9 cellular contexts compared by ENCODE assay signal in the genomic region with DNA sequence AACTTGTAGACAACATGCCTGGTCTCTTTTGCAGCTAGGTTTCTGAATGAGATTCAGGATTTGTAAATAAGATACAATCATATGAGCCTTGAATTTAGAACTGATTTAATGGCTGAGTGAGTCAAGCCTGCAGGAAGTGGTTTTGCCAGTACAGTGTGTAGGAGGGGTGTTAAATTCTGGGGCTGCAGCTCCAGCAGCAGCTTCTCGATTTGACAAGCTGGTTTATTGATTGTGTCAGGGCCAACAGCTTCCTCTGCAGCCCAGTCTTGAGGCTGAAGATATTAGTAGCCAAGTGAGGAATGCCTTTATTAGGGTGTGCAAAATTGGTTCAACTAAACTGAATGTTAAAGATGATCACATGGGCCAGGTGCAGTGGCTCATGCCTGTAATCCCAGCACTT. TPM values are rescaled to one million over a fixed set of nuclear protein-coding genes. Genes with fewer than 3 reads are reported as not detected.
A peak's percentile ranks its signal among the peaks of the same experiment; 100 is the strongest.
DNase-seq lines count a peak whose midpoint lies in the region; ATAC-seq, FAIRE-seq and TF ChIP-seq lines count a peak whose summit lies in the region.
"Had no signal": no experiment of that assay in that cellular context is flagged by ENCODE, and none has a peak within 500 bp of the region (broad histone marks: within the 10 kb centered on the region; RNA-seq: fewer than 3 reads in every experiment).

No MANE protein-coding gene starts in this region.

- intact Hi-C loops in left cardiac atrium (cut with DNase I) = no loop called here
- intact Hi-C loops in Caco-2 (cut with micrococcal nuclease; ENCODE audit: unreplicated experiment) = no loop called here

- H3K27me3 Mint-ChIP-seq in HFFc6 (ENCODE audit: insufficient read depth) = peaks cover 11% of the 10 kb centered on the region
- H3K27me3 Mint-ChIP-seq in activated CD8-positive, alpha-beta T cell treated with anti-CD3 and anti-CD28 coated beads, Interleukin-2, amount 10 ng/mL, durations not matched to agents 7 days and 5 days (ENCODE audit: low read depth) = peaks cover 20% of the 10 kb centered on the region
- H3K27me3 Mint-ChIP-seq in Caco-2 (ENCODE audit: insufficient read depth, unreplicated experiment) = no peaks in the 10 kb centered on the region

- no peak for FAIRE-seq in small intestine (lab: Jason Lieb, UNC)
- FAIRE-seq: colon had no signal

- H3K36me3 ChIP-seq in Caco-2 (ENCODE audit: control insufficient read depth, insufficient read depth, low read length) (no peaks in the 10 kb centered on the region), small intestine (ENCODE audit: control insufficient read depth in 2 of 2, insufficient read depth in 2 of 2, low read length in 2 of 2) (no peaks in the 10 kb centered on the region)

- H3K9me3 Mint-ChIP-seq in HFFc6 (no peaks in the 10 kb centered on the region), Caco-2 (ENCODE audit: unreplicated experiment) (no peaks in the 10 kb centered on the region)
- no peaks in the 10 kb centered on the region for H3K9me3 Mint-ChIP-seq in activated CD8-positive, alpha-beta T cell treated with anti-CD3 and anti-CD28 coated beads, Interleukin-2, amount 10 ng/mL, durations not matched to agents 7 days and 5 days (ENCODE audit: insufficient read depth)

- no peaks in the 10 kb centered on the region for H3K27me3 ChIP-seq in Caco-2 (replicated peaks; ENCODE audit: control insufficient read depth, insufficient read depth, low read length)
- no peaks in the 10 kb centered on the region for H3K27me3 ChIP-seq in small intestine (ENCODE audit: control insufficient read depth in 2 of 2, insufficient read depth in 2 of 2, low read length in 2 of 2)

- WGBS in small intestine, 3 donors = 4 to 16% (median 10%) methylated on average over 1 of the region's 1 CpG

- H3K27ac ChIP-seq in small intestine (ENCODE audit: low read depth in 1 of 2, low read length in 1 of 2) = no peak overlapping the region

- no peaks in the 10 kb centered on the region for H3K4me1 ChIP-seq in Caco-2
- H3K4me1 ChIP-seq in small intestine (ENCODE audit: control insufficient read depth in 2 of 2, insufficient read depth in 1 of 2, low read depth in 1 of 2, low read length in 1 of 2) = no peaks in the 10 kb centered on the region

- peaks cover 29% of the 10 kb centered on the region for H3K4me1 Mint-ChIP-seq in HFFc6 (ENCODE audit: low read depth)
- peaks cover 25% of the 10 kb centered on the region for H3K4me1 Mint-ChIP-seq in activated CD8-positive, alpha-beta T cell treated with anti-CD3 and anti-CD28 coated beads, Interleukin-2, amount 10 ng/mL, durations not matched to agents 7 days and 5 days (ENCODE audit: low read depth)
- H3K4me1 Mint-ChIP-seq in Caco-2 (ENCODE audit: low read depth, unreplicated experiment) = no peaks in the 10 kb centered on the region

- DNase-seq in HFFc6 (peak; percentile 63), left cardiac atrium (no peak), Caco-2 (no peak), amniotic stem cell (lab: John Stamatoyannopoulos, UW) (no peak), small intestine (no peak), ecto neural progenitor cell (ENCODE audit: low spot score) (no peak)
- peak; percentile 51 for DNase-seq in activated CD8-positive, alpha-beta T cell treated with anti-CD3 and anti-CD28 coated beads, Interleukin-2, amount 10 ng/mL, durations not matched to agents 7 days and 5 days
- peak; percentile 52 for DNase-seq in stimulated activated CD8-positive, alpha-beta memory T cell treated with anti-CD3 and anti-CD28 coated beads, Interleukin-4, amount 100 ng/mL, for 48 hours

- POLR2A ChIA-PET in activated CD8-positive, alpha-beta T cell treated with anti-CD3 and anti-CD28 coated beads, Interleukin-2, amount 10 ng/mL, durations not matched to agents 7 days and 5 days (lab: Charles Lee) = no interaction called here
- POLR2A ChIA-PET in Caco-2 (lab: Charles Lee) = no interaction called here

- H3K27ac Mint-ChIP-seq in HFFc6 (no peak overlapping the region), Caco-2 (ENCODE audit: unreplicated experiment) (no peak overlapping the region)
- H3K27ac Mint-ChIP-seq in activated CD8-positive, alpha-beta T cell treated with anti-CD3 and anti-CD28 coated beads, Interleukin-2, amount 10 ng/mL, durations not matched to agents 7 days and 5 days = no peak overlapping the region

- TF ChIP-seq CTCF in HFFc6 (IDR thresholded peaks at IDR 0.05) (no peak), Caco-2 (IDR thresholded peaks at IDR 0.05; ENCODE audit: insufficient read depth in 1 of 2, low read depth in 1 of 2, low read length in 1 of 2, severe bottlenecking in 1 of 2, unreplicated experiment in 1 of 2) (no peak)

- BruUV-seq in Caco-2 (replicated peaks; lab: Mats Ljungman, UMichigan) = no TSS peak

- CTCF ChIA-PET in activated CD8-positive, alpha-beta T cell treated with anti-CD3 and anti-CD28 coated beads, Interleukin-2, amount 10 ng/mL, durations not matched to agents 7 days and 5 days (lab: Charles Lee) = interaction anchor here (0.7 to 0.9 kb wide), 3 partner anchors 83 to 435 kb away, joined by 3 read pairs; no protein-coding TSS in a partner anchor
- CTCF ChIA-PET in Caco-2 (lab: Charles Lee) = no interaction called here

- H3K9me3 ChIP-seq in Caco-2 = no peaks in the 10 kb centered on the region
- H3K9me3 ChIP-seq in small intestine (ENCODE audit: control insufficient read depth, low read depth) = no peaks in the 10 kb centered on the region

- H3K4me3 Mint-ChIP-seq in HFFc6 = no peak overlapping the region
- no peak overlapping the region for H3K4me3 Mint-ChIP-seq in activated CD8-positive, alpha-beta T cell treated with anti-CD3 and anti-CD28 coated beads, Interleukin-2, amount 10 ng/mL, durations not matched to agents 7 days and 5 days
- no peak overlapping the region for H3K4me3 Mint-ChIP-seq in Caco-2 (ENCODE audit: unreplicated experiment)

- H3K36me3 Mint-ChIP-seq in HFFc6 (ENCODE audit: low read depth) (peaks cover 5% of the 10 kb centered on the region; the same call in 1 of the 2 replicates), Caco-2 (ENCODE audit: insufficient read depth, unreplicated experiment) (no peaks in the 10 kb centered on the region)
- no peaks in the 10 kb centered on the region for H3K36me3 Mint-ChIP-seq in activated CD8-positive, alpha-beta T cell treated with anti-CD3 and anti-CD28 coated beads, Interleukin-2, amount 10 ng/mL, durations not matched to agents 7 days and 5 days (ENCODE audit: low read depth)

- H3K4me3 ChIP-seq in Caco-2 (ENCODE audit: low read depth, low read length) = no peak overlapping the region
- H3K4me3 ChIP-seq in small intestine (ENCODE audit: low read depth in 1 of 2, low read length in 2 of 2) = no peak overlapping the region

- peak; percentile 68 for ATAC-seq in activated CD8-positive, alpha-beta T cell treated with anti-CD3 and anti-CD28 coated beads, Interleukin-2, amount 10 ng/mL, durations not matched to agents 7 days and 5 days
- ATAC-seq in left cardiac atrium = peak; percentile 82 to 84

RNA-seq across cellular contexts. Expression of a gene that starts 11.5 kb away (rescaled TPM):
- not detected for total RNA-seq in HFFc6 (2021; fragmentation: NEBNext Ultra II Directional; extraction: Animal tissue kit (Norgen Biotek cat#: 25700))
- total RNA-seq in activated CD8-positive, alpha-beta T cell treated with anti-CD3 and anti-CD28 coated beads, Interleukin-2, amount 10 ng/mL, durations not matched to agents 7 days and 5 days = not detected
- total RNA-seq in left cardiac atrium (10 to 100 TPM; 84.9 to 93.0 TPM), Caco-2 (2022) (not detected in 2 replicates)
- polyA plus RNA-seq in small intestine = 1 to 10 TPM in 2 of 3 donors, not detected in 1; 1.4 to 2.9 TPM

Comparison
In these comparisons a context has a peak if more than half of its experiments do, and no peak if none do; other contexts are left out.
1. DNase-seq: peak in HFFc6 (single experiment), activated CD8-positive, alpha-beta T cell treated with anti-CD3 and anti-CD28 coated beads, Interleukin-2, amount 10 ng/mL, durations not matched to agents 7 days and 5 days (single experiment) and stimulated activated CD8-positive, alpha-beta memory T cell treated with anti-CD3 and anti-CD28 coated beads, Interleukin-4, amount 100 ng/mL, for 48 hours (single experiment); none in left cardiac atrium (single experiment), Caco-2 (0 of 2), amniotic stem cell (single experiment), small intestine (single experiment) and ecto neural progenitor cell (single experiment).
2. RNA of a gene that starts 11.5 kb away (total RNA-seq): 84.9 to 93.0 TPM in left cardiac atrium; not detected in HFFc6, not detected in activated CD8-positive, alpha-beta T cell treated with anti-CD3 and anti-CD28 coated beads, Interleukin-2, amount 10 ng/mL, durations not matched to agents 7 days and 5 days and not detected in Caco-2; every median in the first group is over 10 times any median in the second.